ENCODE assay signal across 13 cellular contexts in the genomic region with DNA sequence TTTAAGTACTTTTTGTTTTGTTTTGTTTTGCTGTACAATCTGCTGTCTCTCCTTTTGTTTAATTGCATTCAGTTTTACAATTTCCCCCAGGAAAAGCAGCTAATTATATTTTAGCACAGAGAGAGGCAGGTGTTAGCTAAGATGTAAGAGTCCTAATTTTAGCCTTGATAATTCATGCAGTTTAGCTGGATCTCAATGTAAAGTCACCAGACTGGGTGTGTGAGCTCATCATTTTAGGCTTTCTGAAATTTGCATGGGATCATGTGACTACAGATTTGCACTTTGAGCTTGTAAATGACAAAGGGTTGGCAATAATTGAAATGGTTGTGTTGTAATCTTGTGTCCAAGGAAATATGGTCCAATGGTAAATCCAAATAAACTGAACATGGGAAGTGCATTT.
"Had no signal": no experiment of that assay in that cellular context is flagged by ENCODE, and none has a peak within 500 bp of the region (broad histone marks: within the 10 kb centered on the region; RNA-seq: fewer than 3 reads in every experiment).

No MANE protein-coding gene starts in this region.

- H3K27ac ChIP-seq: ascending aorta, lower lobe of right lung, neutrophil, thyroid gland had no signal

- H3K36me3 Mint-ChIP-seq: immature natural killer cell; naive thymus-derived CD8-positive, alpha-beta T cell; stimulated activated effector memory CD8-positive, alpha-beta T cell treated with anti-CD3 and anti-CD28 coated beads, Interleukin-12 subunit alpha, Interleukin-12 subunit beta, amount 100 ng/mL, for 72 hours had no signal

- DNase-seq: activated CD4-positive, alpha-beta T cell treated with anti-CD3 and anti-CD28 coated beads for 48 hours; activated CD8-positive, alpha-beta memory T cell treated with anti-CD3 and anti-CD28 coated beads, Interleukin-2, amount 50 U/mL, for 48 hours; activated CD8-positive, alpha-beta T cell treated with anti-CD3 and anti-CD28 coated beads, Interleukin-2, amount 10 ng/mL, durations not matched to agents 7 days and 5 days; endodermal cell; immature natural killer cell; lower lobe of right lung; naive thymus-derived CD8-positive, alpha-beta T cell; retina had no signal

- ATAC-seq: activated CD8-positive, alpha-beta T cell treated with anti-CD3 and anti-CD28 coated beads, Interleukin-2, amount 10 ng/mL, durations not matched to agents 7 days and 5 days; lower lobe of right lung; naive thymus-derived CD8-positive, alpha-beta T cell; stimulated activated effector memory CD8-positive, alpha-beta T cell treated with anti-CD3 and anti-CD28 coated beads, Interleukin-12 subunit alpha, Interleukin-12 subunit beta, amount 100 ng/mL, for 72 hours had no signal

- H3K27me3 ChIP-seq: ascending aorta, neutrophil, thyroid gland had no signal

- H3K9me3 Mint-ChIP-seq: endodermal cell; immature natural killer cell; naive thymus-derived CD8-positive, alpha-beta T cell; stimulated activated effector memory CD8-positive, alpha-beta T cell treated with anti-CD3 and anti-CD28 coated beads, Interleukin-12 subunit alpha, Interleukin-12 subunit beta, amount 100 ng/mL, for 72 hours had no signal

- H3K36me3 ChIP-seq: ascending aorta, lower lobe of right lung, neutrophil, thyroid gland had no signal

- H3K4me3 ChIP-seq: ascending aorta, lower lobe of right lung, skin epidermis, thyroid gland had no signal

- H3K27ac Mint-ChIP-seq: activated CD8-positive, alpha-beta T cell treated with anti-CD3 and anti-CD28 coated beads, Interleukin-2, amount 10 ng/mL, durations not matched to agents 7 days and 5 days; endodermal cell; immature natural killer cell; naive thymus-derived CD8-positive, alpha-beta T cell; stimulated activated effector memory CD8-positive, alpha-beta T cell treated with anti-CD3 and anti-CD28 coated beads, Interleukin-12 subunit alpha, Interleukin-12 subunit beta, amount 100 ng/mL, for 72 hours had no signal

- H3K4me1 Mint-ChIP-seq: immature natural killer cell; naive thymus-derived CD8-positive, alpha-beta T cell; stimulated activated effector memory CD8-positive, alpha-beta T cell treated with anti-CD3 and anti-CD28 coated beads, Interleukin-12 subunit alpha, Interleukin-12 subunit beta, amount 100 ng/mL, for 72 hours had no signal

- H3K9me3 ChIP-seq: ascending aorta, lower lobe of right lung, neutrophil, thyroid gland had no signal

- H3K4me3 Mint-ChIP-seq: activated CD8-positive, alpha-beta T cell treated with anti-CD3 and anti-CD28 coated beads, Interleukin-2, amount 10 ng/mL, durations not matched to agents 7 days and 5 days; endodermal cell; immature natural killer cell; naive thymus-derived CD8-positive, alpha-beta T cell; stimulated activated effector memory CD8-positive, alpha-beta T cell treated with anti-CD3 and anti-CD28 coated beads, Interleukin-12 subunit alpha, Interleukin-12 subunit beta, amount 100 ng/mL, for 72 hours had no signal

- H3K4me1 ChIP-seq: ascending aorta, lower lobe of right lung, thyroid gland had no signal
